In genomic region chr10:99633832-99634231, GRCh38 we compare ENCODE assay signal across 24 cellular contexts.
"Had no signal": no experiment of that assay in that cellular context is flagged by ENCODE, and none has a peak within 500 bp of the region (broad histone marks: within the 10 kb centered on the region; RNA-seq: fewer than 3 reads in every experiment).

No MANE protein-coding gene starts in this region.

- H3K4me3 ChIP-seq: coronary artery, dorsolateral prefrontal cortex, esophagus muscularis mucosa, gastroesophageal sphincter, heart left ventricle, hepatocyte, left ventricle myocardium inferior, lower lobe of right lung, mucosa of descending colon had no signal

- H3K79me2 ChIP-seq: hepatocyte had no signal

- H2AFZ ChIP-seq: hepatocyte had no signal

- ATAC-seq: foreskin keratinocyte; gastroesophageal sphincter; heart left ventricle; left colon; left lobe of liver; lower lobe of right lung; mucosa of descending colon; naive thymus-derived CD4-positive, alpha-beta T cell had no signal

- H3K9me3 ChIP-seq: esophagus muscularis mucosa, gastroesophageal sphincter, heart left ventricle, left ventricle myocardium inferior, lower lobe of right lung, mucosa of descending colon had no signal

- DNase-seq: dermis blood vessel endothelial cell; dorsolateral prefrontal cortex; effector CD4-positive, alpha-beta T cell; effector memory CD4-positive, alpha-beta T cell; foreskin keratinocyte; heart left ventricle; hypothalamus; immature natural killer cell; islet precursor cell; kidney; kidney glomerular epithelial cell; left colon; left ventricle myocardium inferior; lower lobe of right lung; mesenchymal stem cell; mucosa of descending colon; naive thymus-derived CD4-positive, alpha-beta T cell had no signal

- H3K27ac ChIP-seq: coronary artery, dorsolateral prefrontal cortex, esophagus muscularis mucosa, foreskin keratinocyte, gastroesophageal sphincter, heart left ventricle, hepatocyte, left ventricle myocardium inferior, lower lobe of right lung had no signal

- FAIRE-seq: endothelial cell of umbilical vein, frontal cortex, kidney had no signal

- H3K4me1 ChIP-seq: esophagus muscularis mucosa, gastroesophageal sphincter, heart left ventricle, left ventricle myocardium inferior, lower lobe of right lung had no signal

- H3K27me3 ChIP-seq: dorsolateral prefrontal cortex, heart left ventricle, hepatocyte had no signal

- H3K4me2 ChIP-seq: hepatocyte had no signal

- H3K36me3 ChIP-seq: esophagus muscularis mucosa, gastroesophageal sphincter, heart left ventricle, left ventricle myocardium inferior, lower lobe of right lung had no signal
